In the genomic region with DNA sequence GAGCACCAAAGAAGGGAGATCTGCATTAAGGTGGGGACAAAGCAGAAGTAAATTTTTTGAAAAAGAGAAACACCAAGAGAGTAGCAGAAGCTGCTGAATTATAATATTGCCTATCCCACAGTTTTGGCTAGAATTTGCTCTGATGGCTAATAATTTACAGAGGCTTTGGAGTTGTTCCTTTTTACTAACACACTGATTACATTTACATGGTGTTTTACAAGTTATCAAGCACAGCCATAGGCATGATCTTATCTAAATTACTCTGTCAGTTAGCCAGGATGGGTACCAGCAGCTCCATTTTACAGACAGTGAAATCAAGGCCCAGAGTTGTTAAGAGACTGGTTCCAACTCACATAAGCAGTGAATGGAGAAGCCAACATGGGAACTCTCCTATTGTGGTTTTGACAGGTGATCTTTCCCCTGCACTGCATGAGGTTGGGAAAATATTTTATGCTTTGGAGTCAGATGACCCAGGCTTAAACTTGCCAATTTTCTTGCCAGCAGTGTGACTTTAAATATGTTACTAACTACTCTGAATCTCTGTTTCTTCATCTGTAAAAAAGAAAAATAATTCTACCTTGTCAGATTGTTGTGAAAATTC, we compare ENCODE assay signal across 25 cellular contexts. TPM values are rescaled to one million over a fixed set of nuclear protein-coding genes. Genes with fewer than 3 reads are reported as not detected.
A peak's percentile ranks its signal among the peaks of the same experiment; 100 is the strongest.
DNase-seq lines count a peak whose midpoint lies in the region; ATAC-seq and TF ChIP-seq lines count a peak whose summit lies in the region.
"Had no signal": no experiment of that assay in that cellular context is flagged by ENCODE, and none has a peak within 500 bp of the region (broad histone marks: within the 10 kb centered on the region; RNA-seq: fewer than 3 reads in every experiment).

No MANE protein-coding gene starts in this region.

- TF ChIP-seq CTCF in astrocyte of the cerebellum (IDR thresholded peaks at IDR 0.05; ENCODE audit: low read depth, low read length, missing control alignments) (no peak), choroid plexus epithelial cell (conservative IDR thresholded peaks at IDR 0.05; ENCODE audit: low read depth, low read length) (no peak)

- in situ Hi-C loops in astrocyte of the cerebellum (cut with HindIII; ENCODE audit: low sequenced_read_pairs), result no loop called here

- DNase-seq in astrocyte of the cerebellum (ENCODE audit: low read depth) (peak; percentile 8), choroid plexus epithelial cell (ENCODE audit: low read depth) (peak; percentile 46), left lobe of liver (ENCODE audit: low spot score) (no peak), myocyte (ENCODE audit: low read depth) (peak; percentile 19), SW480 (ENCODE audit: low spot score) (no peak), cerebellum (ENCODE audit: low spot score) (no peak), NCI-H2227 treated with DMSO at 0.1 percent for 48 hours (lab: John Stamatoyannopoulos, UW) (no peak)
- DNase-seq: 8988T; ACHN; BE2C; C1 segment of cervical spinal cord; CD4-positive, alpha-beta memory T cell; CD4-positive, CD25-positive, alpha-beta regulatory T cell; CD8-positive, alpha-beta memory T cell; COR-L47; DMS 273 treated with DMSO at 0.1 percent for 48 hours; DMS153; DMS53; DMS79; DND-41; EL; GDM1 had no signal

- no peak overlapping the region for H3K4me3 ChIP-seq in astrocyte of the cerebellum (ENCODE audit: low read depth, low read length)
- no peak overlapping the region for H3K4me3 ChIP-seq in choroid plexus epithelial cell (ENCODE audit: low read depth, low read length)
- H3K4me3 ChIP-seq: BLaER1, GM12878 had no signal

- ATAC-seq in left lobe of liver, result peak; percentile 73
- no peak for ATAC-seq in HG02588 (IDR thresholded peaks at IDR 0.05; ENCODE audit: unreplicated experiment)
- ATAC-seq: GM12878 had no signal

RNA-seq across cellular contexts. Expression of a gene that starts 33.5 kb away (rescaled TPM):
- total RNA-seq in left lobe of liver (66.4 TPM), myocyte (146 and 155 TPM in 2 replicates), cerebellum (89.8 TPM)
- polyA plus RNA-seq in myocyte (2012), result 92.6 TPM

Comparison
In these comparisons a context has a peak if more than half of its experiments do, and no peak if none do; other contexts are left out.
1. DNase-seq: peak in astrocyte of the cerebellum (single experiment), choroid plexus epithelial cell (single experiment) and myocyte (single experiment); none in left lobe of liver (single experiment), SW480 (single experiment), cerebellum (single experiment) and NCI-H2227 treated with DMSO at 0.1 percent for 48 hours (single experiment).